ENCODE assay signal across 1 cellular context in the genomic region with DNA sequence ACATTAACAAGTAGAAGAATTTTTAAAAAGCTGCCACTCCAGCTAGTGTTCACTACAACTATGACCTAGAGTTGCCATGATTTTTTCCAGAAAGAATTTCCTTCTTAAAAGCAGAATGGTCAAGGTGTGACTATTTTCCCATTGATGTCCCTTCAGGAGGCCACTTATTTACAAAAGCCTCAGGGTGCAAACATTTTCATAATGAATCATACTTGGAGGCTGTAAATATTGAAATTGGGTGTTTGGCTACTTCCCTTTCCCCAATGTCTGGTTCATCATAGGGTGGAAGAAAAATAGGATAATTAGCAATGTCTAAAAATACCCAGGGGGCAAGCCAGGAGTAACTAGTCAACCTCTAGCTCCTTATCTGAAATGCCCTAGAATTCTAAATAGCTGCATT.
A peak's percentile ranks its signal among the peaks of the same experiment; 100 is the strongest.
TF ChIP-seq lines count a peak whose summit lies in the region.

No MANE protein-coding gene starts in this region.

TF ChIP-seq in HepG2, 621 proteins besides CTCF, POLR2A, EP300 and RAD21 (continued from another document and continues in another):
- TF ChIP-seq, protein P1, sequence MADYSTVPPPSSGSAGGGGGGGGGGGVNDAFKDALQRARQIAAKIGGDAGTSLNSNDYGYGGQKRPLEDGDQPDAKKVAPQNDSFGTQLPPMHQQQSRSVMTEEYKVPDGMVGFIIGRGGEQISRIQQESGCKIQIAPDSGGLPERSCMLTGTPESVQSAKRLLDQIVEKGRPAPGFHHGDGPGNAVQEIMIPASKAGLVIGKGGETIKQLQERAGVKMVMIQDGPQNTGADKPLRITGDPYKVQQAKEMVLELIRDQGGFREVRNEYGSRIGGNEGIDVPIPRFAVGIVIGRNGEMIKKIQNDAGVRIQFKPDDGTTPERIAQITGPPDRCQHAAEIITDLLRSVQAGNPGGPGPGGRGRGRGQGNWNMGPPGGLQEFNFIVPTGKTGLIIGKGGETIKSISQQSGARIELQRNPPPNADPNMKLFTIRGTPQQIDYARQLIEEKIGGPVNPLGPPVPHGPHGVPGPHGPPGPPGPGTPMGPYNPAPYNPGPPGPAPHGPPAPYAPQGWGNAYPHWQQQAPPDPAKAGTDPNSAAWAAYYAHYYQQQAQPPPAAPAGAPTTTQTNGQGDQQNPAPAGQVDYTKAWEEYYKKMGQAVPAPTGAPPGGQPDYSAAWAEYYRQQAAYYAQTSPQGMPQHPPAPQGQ (CRISPR knock-in tag; IDR thresholded peaks at IDR 0.05; ENCODE audit: borderline replicate concordance) = no peak
- TF ChIP-seq ZNF34 (CRISPR knock-in tag; IDR thresholded peaks at IDR 0.05; ENCODE audit: borderline replicate concordance) (no peak), ZKSCAN5 (CRISPR knock-in tag; IDR thresholded peaks at IDR 0.05) (no peak), ZFP82 (CRISPR knock-in tag; IDR thresholded peaks at IDR 0.05; ENCODE audit: borderline replicate concordance) (no peak), ZNF3 (CRISPR knock-in tag; IDR thresholded peaks at IDR 0.05) (no peak), ZFYVE20 (CRISPR knock-in tag; IDR thresholded peaks at IDR 0.05; ENCODE audit: borderline replicate concordance, low read depth) (no peak), WIZ (CRISPR knock-in tag; IDR thresholded peaks at IDR 0.05) (no peak), ZBTB10 (CRISPR knock-in tag; IDR thresholded peaks at IDR 0.05; ENCODE audit: borderline replicate concordance) (no peak), ZSCAN31 (CRISPR knock-in tag; IDR thresholded peaks at IDR 0.05; ENCODE audit: low read depth) (no peak), BHLHE40 (IDR thresholded peaks at IDR 0.05; ENCODE audit: low read length) (0 out of 2 replicates have a peak, but pooled peaks have one; percentile 20), ZNF207 (IDR thresholded peaks at IDR 0.05; ENCODE audit: borderline replicate concordance) (no peak), HMG20B (CRISPR knock-in tag; conservative IDR thresholded peaks at IDR 0.05) (no peak), ZNF138 (CRISPR knock-in tag; IDR thresholded peaks at IDR 0.05; ENCODE audit: low read depth) (no peak), KLF16 (CRISPR knock-in tag; IDR thresholded peaks at IDR 0.05) (no peak), NFRKB (IDR thresholded peaks at IDR 0.05) (no peak), CCAR2 (optimal IDR thresholded peaks at IDR 0.05; ENCODE audit: low read depth, low read length) (no peak), ARNT2 (CRISPR knock-in tag; IDR thresholded peaks at IDR 0.05; ENCODE audit: low read depth) (no peak), PHF21A (CRISPR knock-in tag; IDR thresholded peaks at IDR 0.05) (no peak), ZNF20 (CRISPR knock-in tag; IDR thresholded peaks at IDR 0.05) (no peak), PBX2 (CRISPR knock-in tag; IDR thresholded peaks at IDR 0.05) (no peak), ARNT (IDR thresholded peaks at IDR 0.05) (no peak), SCMH1 (CRISPR knock-in tag; IDR thresholded peaks at IDR 0.05; ENCODE audit: borderline replicate concordance) (no peak), IKZF4 (CRISPR knock-in tag; IDR thresholded peaks at IDR 0.05; ENCODE audit: borderline replicate concordance, low read depth, not compliant biosample characterization) (no peak), ERF (CRISPR knock-in tag; IDR thresholded peaks at IDR 0.05) (no peak), MAFF (IDR thresholded peaks at IDR 0.05; ENCODE audit: low read depth, low read length) (no peak), KLF13 (CRISPR knock-in tag; IDR thresholded peaks at IDR 0.05) (no peak), HNRNPUL1 (IDR thresholded peaks at IDR 0.05; ENCODE audit: low read depth, low read length) (no peak), PLSCR1 (CRISPR knock-in tag; IDR thresholded peaks at IDR 0.05; ENCODE audit: borderline replicate concordance) (no peak), MYC (CRISPR knock-in tag; IDR thresholded peaks at IDR 0.05; ENCODE audit: borderline replicate concordance) (no peak), MBNL3 (CRISPR knock-in tag; conservative IDR thresholded peaks at IDR 0.05) (no peak), ARNTL (CRISPR knock-in tag; IDR thresholded peaks at IDR 0.05) (no peak), ZSCAN21 (CRISPR knock-in tag; IDR thresholded peaks at IDR 0.05; ENCODE audit: borderline replicate concordance) (no peak), PHF8 (CRISPR knock-in tag; IDR thresholded peaks at IDR 0.05) (no peak), ZNF335 (CRISPR knock-in tag; IDR thresholded peaks at IDR 0.05) (no peak), ZSCAN29 (CRISPR knock-in tag; conservative IDR thresholded peaks at IDR 0.05) (no peak), SRY (CRISPR knock-in tag; IDR thresholded peaks at IDR 0.05) (no peak), NR2F6 (IDR thresholded peaks at IDR 0.05) (no peak), NR2F6 (CRISPR knock-in tag; IDR thresholded peaks at IDR 0.05) (no peak), CHD2 (IDR thresholded peaks at IDR 0.05; ENCODE audit: low read depth, low read length) (no peak), NAIF1 (CRISPR knock-in tag; IDR thresholded peaks at IDR 0.05; ENCODE audit: borderline replicate concordance) (no peak), RORA (CRISPR knock-in tag; IDR thresholded peaks at IDR 0.05) (no peak), FOXM1 (CRISPR knock-in tag; IDR thresholded peaks at IDR 0.05) (no peak), ZNF263 (CRISPR knock-in tag; IDR thresholded peaks at IDR 0.05) (no peak), ZNF746 (CRISPR knock-in tag; IDR thresholded peaks at IDR 0.05) (no peak), ZNF878 (CRISPR knock-in tag; IDR thresholded peaks at IDR 0.05) (peak; percentile 32; the same call in 1 of the 2 replicates), SOX5 (CRISPR knock-in tag; IDR thresholded peaks at IDR 0.05; ENCODE audit: borderline replicate concordance) (peak; percentile 55; the same call in 1 of the 2 replicates), ZNF12 (CRISPR knock-in tag; IDR thresholded peaks at IDR 0.05) (no peak), FOXK2 (IDR thresholded peaks at IDR 0.05) (no peak), ZNF549 (CRISPR knock-in tag; IDR thresholded peaks at IDR 0.05) (no peak), NFIC (IDR thresholded peaks at IDR 0.05; ENCODE audit: low read length) (peak; percentile 66; the same call in 1 of the 2 replicates), FOSL2 (CRISPR knock-in tag; IDR thresholded peaks at IDR 0.05) (peak; percentile 78), AGO1 (IDR thresholded peaks at IDR 0.05; ENCODE audit: low read depth, low read length, poor library complexity, severe bottlenecking) (no peak), HIC2 (CRISPR knock-in tag; IDR thresholded peaks at IDR 0.05; ENCODE audit: low read depth) (no peak)
- TF ChIP-seq, protein P2, sequence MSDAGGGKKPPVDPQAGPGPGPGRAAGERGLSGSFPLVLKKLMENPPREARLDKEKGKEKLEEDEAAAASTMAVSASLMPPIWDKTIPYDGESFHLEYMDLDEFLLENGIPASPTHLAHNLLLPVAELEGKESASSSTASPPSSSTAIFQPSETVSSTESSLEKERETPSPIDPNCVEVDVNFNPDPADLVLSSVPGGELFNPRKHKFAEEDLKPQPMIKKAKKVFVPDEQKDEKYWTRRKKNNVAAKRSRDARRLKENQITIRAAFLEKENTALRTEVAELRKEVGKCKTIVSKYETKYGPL (CRISPR knock-in tag; IDR thresholded peaks at IDR 0.05) = no peak
- TF ChIP-seq, protein P3, sequence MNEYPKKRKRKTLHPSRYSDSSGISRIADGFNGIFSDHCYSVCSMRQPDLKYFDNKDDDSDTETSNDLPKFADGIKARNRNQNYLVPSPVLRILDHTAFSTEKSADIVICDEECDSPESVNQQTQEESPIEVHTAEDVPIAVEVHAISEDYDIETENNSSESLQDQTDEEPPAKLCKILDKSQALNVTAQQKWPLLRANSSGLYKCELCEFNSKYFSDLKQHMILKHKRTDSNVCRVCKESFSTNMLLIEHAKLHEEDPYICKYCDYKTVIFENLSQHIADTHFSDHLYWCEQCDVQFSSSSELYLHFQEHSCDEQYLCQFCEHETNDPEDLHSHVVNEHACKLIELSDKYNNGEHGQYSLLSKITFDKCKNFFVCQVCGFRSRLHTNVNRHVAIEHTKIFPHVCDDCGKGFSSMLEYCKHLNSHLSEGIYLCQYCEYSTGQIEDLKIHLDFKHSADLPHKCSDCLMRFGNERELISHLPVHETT (CRISPR knock-in tag; conservative IDR thresholded peaks at IDR 0.05) = no peak
- TF ChIP-seq, protein P4, sequence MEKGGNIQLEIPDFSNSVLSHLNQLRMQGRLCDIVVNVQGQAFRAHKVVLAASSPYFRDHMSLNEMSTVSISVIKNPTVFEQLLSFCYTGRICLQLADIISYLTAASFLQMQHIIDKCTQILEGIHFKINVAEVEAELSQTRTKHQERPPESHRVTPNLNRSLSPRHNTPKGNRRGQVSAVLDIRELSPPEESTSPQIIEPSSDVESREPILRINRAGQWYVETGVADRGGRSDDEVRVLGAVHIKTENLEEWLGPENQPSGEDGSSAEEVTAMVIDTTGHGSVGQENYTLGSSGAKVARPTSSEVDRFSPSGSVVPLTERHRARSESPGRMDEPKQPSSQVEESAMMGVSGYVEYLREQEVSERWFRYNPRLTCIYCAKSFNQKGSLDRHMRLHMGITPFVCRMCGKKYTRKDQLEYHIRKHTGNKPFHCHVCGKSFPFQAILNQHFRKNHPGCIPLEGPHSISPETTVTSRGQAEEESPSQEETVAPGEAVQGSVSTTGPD (CRISPR knock-in tag; IDR thresholded peaks at IDR 0.05) = no peak
- TF ChIP-seq, protein P5, sequence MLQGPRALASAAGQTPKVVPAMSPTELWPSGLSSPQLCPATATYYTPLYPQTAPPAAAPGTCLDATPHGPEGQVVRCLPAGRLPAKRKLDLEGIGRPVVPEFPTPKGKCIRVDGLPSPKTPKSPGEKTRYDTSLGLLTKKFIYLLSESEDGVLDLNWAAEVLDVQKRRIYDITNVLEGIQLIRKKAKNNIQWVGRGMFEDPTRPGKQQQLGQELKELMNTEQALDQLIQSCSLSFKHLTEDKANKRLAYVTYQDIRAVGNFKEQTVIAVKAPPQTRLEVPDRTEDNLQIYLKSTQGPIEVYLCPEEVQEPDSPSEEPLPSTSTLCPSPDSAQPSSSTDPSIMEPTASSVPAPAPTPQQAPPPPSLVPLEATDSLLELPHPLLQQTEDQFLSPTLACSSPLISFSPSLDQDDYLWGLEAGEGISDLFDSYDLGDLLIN (CRISPR knock-in tag; IDR thresholded peaks at IDR 0.05; ENCODE audit: borderline replicate concordance) = no peak
- TF ChIP-seq, protein P6, sequence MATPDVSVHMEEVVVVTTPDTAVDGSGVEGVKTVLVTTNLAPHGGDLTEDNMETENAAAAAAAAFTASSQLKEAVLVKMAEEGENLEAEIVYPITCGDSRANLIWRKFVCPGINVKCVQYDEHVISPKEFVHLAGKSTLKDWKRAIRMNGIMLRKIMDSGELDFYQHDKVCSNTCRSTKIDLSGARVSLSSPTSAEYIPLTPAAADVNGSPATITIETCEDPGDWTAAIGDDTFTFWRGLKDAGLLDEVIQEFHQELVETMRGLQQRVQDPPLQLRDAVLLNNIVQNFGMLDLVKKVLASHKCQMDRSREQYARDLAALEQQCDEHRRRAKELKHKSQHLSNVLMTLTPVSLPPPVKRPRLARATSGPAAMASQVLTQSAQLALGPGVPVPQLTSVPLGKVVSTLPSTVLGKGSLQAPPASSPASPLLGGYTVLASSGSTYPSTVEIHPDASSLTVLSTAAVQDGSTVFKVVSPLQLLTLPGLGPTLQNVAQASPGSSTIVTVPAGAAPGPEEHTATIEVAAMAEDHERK (CRISPR knock-in tag; IDR thresholded peaks at IDR 0.05; ENCODE audit: low read depth) = no peak
- TF ChIP-seq, protein P7, sequence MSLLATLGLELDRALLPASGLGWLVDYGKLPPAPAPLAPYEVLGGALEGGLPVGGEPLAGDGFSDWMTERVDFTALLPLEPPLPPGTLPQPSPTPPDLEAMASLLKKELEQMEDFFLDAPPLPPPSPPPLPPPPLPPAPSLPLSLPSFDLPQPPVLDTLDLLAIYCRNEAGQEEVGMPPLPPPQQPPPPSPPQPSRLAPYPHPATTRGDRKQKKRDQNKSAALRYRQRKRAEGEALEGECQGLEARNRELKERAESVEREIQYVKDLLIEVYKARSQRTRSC (CRISPR knock-in tag; IDR thresholded peaks at IDR 0.05; ENCODE audit: low read depth) = no peak
